In genomic region chr14:99995700-99996356, GRCh38 we compare ENCODE assay signal across 8 cellular contexts.
DNase-seq lines count a peak whose midpoint lies in the region; ATAC-seq, FAIRE-seq and TF ChIP-seq lines count a peak whose summit lies in the region.

No MANE protein-coding gene starts in this region.

- H3K27ac Mint-ChIP-seq in activated T-helper 17 cell treated with anti-CD3 and anti-CD28 coated beads, Interleukin-2, amount 50 U/mL, for 72 hours = no peak overlapping the region

- H3K4me1 ChIP-seq in RWPE2 (ENCODE audit: insufficient read depth, poor library complexity, severe bottlenecking) = peaks cover 34% of the 10 kb centered on the region
- peaks cover 0 to 5% of the 10 kb centered on the region in 2 donors for H3K4me1 ChIP-seq in small intestine (ENCODE audit: control insufficient read depth in 2 of 2, insufficient read depth in 1 of 2, low read depth in 1 of 2, low read length in 1 of 2)

- FAIRE-seq in small intestine (lab: Jason Lieb, UNC) = no peak

- H3K9me3 ChIP-seq in RWPE2 (ENCODE audit: severe bottlenecking) (no peaks in the 10 kb centered on the region), small intestine (ENCODE audit: control insufficient read depth, low read depth) (no peaks in the 10 kb centered on the region)

- H3K4me1 Mint-ChIP-seq in activated T-helper 17 cell treated with anti-CD3 and anti-CD28 coated beads, Interleukin-2, amount 50 U/mL, for 72 hours = peaks cover 7% of the 10 kb centered on the region

- H3K27me3 ChIP-seq in RWPE2 (ENCODE audit: insufficient read depth, poor library complexity, severe bottlenecking) = no peaks in the 10 kb centered on the region
- no peaks in the 10 kb centered on the region for H3K27me3 ChIP-seq in small intestine (ENCODE audit: control insufficient read depth in 2 of 2, insufficient read depth in 2 of 2, low read length in 2 of 2)

- peak overlapping the region; percentile 98 for H3K27ac ChIP-seq in RWPE2 (ENCODE audit: poor library complexity, severe bottlenecking)
- no peak overlapping the region for H3K27ac ChIP-seq in small intestine (ENCODE audit: low read depth in 1 of 2, low read length in 1 of 2)

- no peaks in the 10 kb centered on the region for H3K36me3 Mint-ChIP-seq in activated T-helper 17 cell treated with anti-CD3 and anti-CD28 coated beads, Interleukin-2, amount 50 U/mL, for 72 hours (ENCODE audit: low read depth)

- H3K9me3 Mint-ChIP-seq in activated T-helper 17 cell treated with anti-CD3 and anti-CD28 coated beads, Interleukin-2, amount 50 U/mL, for 72 hours = no peaks in the 10 kb centered on the region

- no peaks in the 10 kb centered on the region for H3K27me3 Mint-ChIP-seq in activated T-helper 17 cell treated with anti-CD3 and anti-CD28 coated beads, Interleukin-2, amount 50 U/mL, for 72 hours

- ATAC-seq in GM19324 (IDR thresholded peaks at IDR 0.05; ENCODE audit: low FRiP score, unreplicated experiment) = peak; percentile 97
- ATAC-seq in HG03280 (IDR thresholded peaks at IDR 0.05; ENCODE audit: unreplicated experiment) = peak; percentile 98
- peak; percentile 21; the same call in 1 of the 3 replicates for ATAC-seq in RWPE2 (ENCODE audit: low read depth)
- peak; percentile 96 for ATAC-seq in activated T-helper 17 cell treated with anti-CD3 and anti-CD28 coated beads, Interleukin-2, amount 50 U/mL, for 72 hours (replicated peaks)

- H3K4me3 ChIP-seq in RWPE2 (ENCODE audit: severe bottlenecking) = no peak overlapping the region
- H3K4me3 ChIP-seq in small intestine (ENCODE audit: low read depth in 1 of 2, low read length in 2 of 2) = no peak overlapping the region

- H3K36me3 ChIP-seq in RWPE2 (ENCODE audit: low read depth) = no peaks in the 10 kb centered on the region
- H3K36me3 ChIP-seq in small intestine (ENCODE audit: control insufficient read depth in 2 of 2, insufficient read depth in 2 of 2, low read length in 2 of 2) = no peaks in the 10 kb centered on the region

- H3K4me3 Mint-ChIP-seq in activated T-helper 17 cell treated with anti-CD3 and anti-CD28 coated beads, Interleukin-2, amount 50 U/mL, for 72 hours = no peak overlapping the region

- 6 to 12% (median 10%) methylated on average over 2 of the region's 2 CpGs for WGBS in small intestine, 3 donors

- TF ChIP-seq CTCF in RWPE2 (IDR thresholded peaks at IDR 0.05; ENCODE audit: poor library complexity, severe bottlenecking) = peak; percentile 77

- DNase-seq in CMK (ENCODE audit: low read depth) (peak; percentile 25), RWPE2 (ENCODE audit: low spot score) (no peak), glomerular visceral epithelial cell (ENCODE audit: extremely low spot score) (peak; percentile 25), small intestine (peak; percentile 76), NCI-H1048 (lab: John Stamatoyannopoulos, UW) (no peak)

Comparison
In these comparisons a context has a peak if more than half of its experiments do, and no peak if none do; other contexts are left out.
1. DNase-seq: peak in CMK (single experiment), glomerular visceral epithelial cell (single experiment) and small intestine (single experiment); none in RWPE2 (single experiment) and NCI-H1048 (single experiment).
2. ATAC-seq: peak in every context shown above with its lines; median percentile 98 in HG03280; 97 in GM19324; 96 in activated T-helper 17 cell treated with anti-CD3 and anti-CD28 coated beads, Interleukin-2, amount 50 U/mL, for 72 hours; 21 in RWPE2.